Comparison of ENCODE assay signal across 13 cellular contexts in the genomic region with DNA sequence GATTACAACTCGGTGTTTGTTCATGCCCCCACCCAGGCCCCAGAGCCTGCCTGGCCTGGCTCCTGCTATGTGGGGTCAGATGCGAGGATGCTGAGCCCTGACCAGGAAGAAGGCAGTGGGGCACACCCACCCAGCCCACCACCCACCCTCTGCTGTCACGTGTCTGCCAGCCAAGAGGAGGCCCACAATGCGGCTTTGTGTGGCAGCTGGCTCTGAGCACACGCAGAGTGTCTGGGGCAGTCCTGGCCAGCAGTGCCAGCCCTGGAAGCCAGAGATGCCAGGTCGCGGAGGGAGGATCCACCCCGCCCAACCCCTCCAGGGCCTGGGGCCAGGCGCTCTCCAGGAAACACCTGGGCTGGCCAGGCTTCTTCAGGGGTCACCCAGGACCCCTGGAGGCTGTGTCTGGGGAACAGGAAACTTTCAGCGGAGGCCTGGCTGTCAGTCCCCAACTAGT.
DNase-seq lines count a peak whose midpoint lies in the region; ATAC-seq and TF ChIP-seq lines count a peak whose summit lies in the region.
"Had no signal": no experiment of that assay in that cellular context is flagged by ENCODE, and none has a peak within 500 bp of the region (broad histone marks: within the 10 kb centered on the region; RNA-seq: fewer than 3 reads in every experiment).

No MANE protein-coding gene starts in this region.

- TF ChIP-seq CTCF in GM20000 (IDR thresholded peaks at IDR 0.05; ENCODE audit: extremely low read depth, missing control alignments) = no peak

- H3K9ac ChIP-seq in BLaER1 = peak overlapping the region; percentile 78

- no peaks in the 10 kb centered on the region for H4K20me1 ChIP-seq in BLaER1

- H3K36me3 ChIP-seq in BLaER1 = no peaks in the 10 kb centered on the region

- DNase-seq in NCI-H1092 (lab: John Stamatoyannopoulos, UW) (peak; percentile 44), epidermal melanocyte (ENCODE audit: insufficient read length, low spot score) (peak; percentile 51), nucleus accumbens (lab: John Stamatoyannopoulos, UW) (peak in 55 of 56 donors; percentile 21 to 96 (median 88)), NOMO-1 treated with dmso at 0.1 percent for 144 hours (lab: John Stamatoyannopoulos, UW; ENCODE audit: unreplicated experiment) (no peak), GM20000 (ENCODE audit: low spot score) (no peak)
- no peak for DNase-seq in activated CD4-positive, alpha-beta T cell treated with anti-CD3 and anti-CD28 coated beads, Interleukin-2, amount 50 U/mL, for 1 hour
- DNase-seq: activated naive CD8-positive, alpha-beta T cell treated with anti-CD3 and anti-CD28 coated beads, Interleukin-2, amount 10 ng/mL, durations not matched to agents 7 days and 5 days; dermis blood vessel endothelial cell; foreskin keratinocyte; NCI-H1436 had no signal

- ATAC-seq in HG03469 (IDR thresholded peaks at IDR 0.05; ENCODE audit: unreplicated experiment) = no peak
- ATAC-seq: foreskin keratinocyte; stimulated activated effector memory CD8-positive, alpha-beta T cell treated with anti-CD3 and anti-CD28 coated beads, Interleukin-12 subunit alpha, Interleukin-12 subunit beta, amount 100 ng/mL, for 72 hours had no signal

- no peaks in the 10 kb centered on the region for H3K27me3 ChIP-seq in BLaER1

- peak overlapping the region; percentile 81 for H3K4me2 ChIP-seq in BLaER1

- no peaks in the 10 kb centered on the region for H3K9me3 ChIP-seq in BLaER1

- peaks cover 84% of the 10 kb centered on the region for H3K4me1 ChIP-seq in BLaER1
- H3K4me1 ChIP-seq: foreskin keratinocyte had no signal

- H3K4me3 ChIP-seq in BLaER1 = 0 out of 2 replicates have a peak overlapping the region, but pooled peaks have one; percentile 32

- peak overlapping the region; percentile 90 for H3K27ac ChIP-seq in BLaER1
- H3K27ac ChIP-seq: foreskin keratinocyte had no signal

Comparison
In these comparisons a context has a peak if more than half of its experiments do, and no peak if none do; other contexts are left out.
1. DNase-seq: peak in NCI-H1092 (single experiment), epidermal melanocyte (single experiment) and nucleus accumbens (55 of 56); none in NOMO-1 treated with dmso at 0.1 percent for 144 hours (single experiment), GM20000 (single experiment) and activated CD4-positive, alpha-beta T cell treated with anti-CD3 and anti-CD28 coated beads, Interleukin-2, amount 50 U/mL, for 1 hour (single experiment).